23 cellular contexts compared by ENCODE assay signal in the genomic region with DNA sequence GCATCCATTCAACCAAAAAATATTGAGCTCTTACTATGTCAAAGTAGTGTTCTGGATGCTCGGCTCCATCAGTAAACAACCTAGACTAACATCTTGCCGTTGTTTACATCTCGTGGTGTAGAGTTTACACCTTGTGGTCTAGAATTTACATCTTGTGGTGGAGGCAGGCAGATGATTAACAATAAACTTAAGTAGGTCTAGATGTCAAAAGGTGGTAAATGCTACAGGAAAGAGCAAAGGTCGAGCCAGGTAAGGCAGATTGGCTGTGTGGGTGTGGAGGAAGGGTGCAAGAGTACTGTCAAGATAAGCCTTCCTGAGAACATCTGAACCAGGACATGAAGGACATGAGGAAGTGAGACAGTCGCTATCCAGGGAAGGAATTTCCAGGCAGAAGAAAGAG.
"Had no signal": no experiment of that assay in that cellular context is flagged by ENCODE, and none has a peak within 500 bp of the region (broad histone marks: within the 10 kb centered on the region; RNA-seq: fewer than 3 reads in every experiment).

No MANE protein-coding gene starts in this region.

- H3K4me1 ChIP-seq: colonic mucosa, neural progenitor cell, right atrium auricular region, sigmoid colon, suprapubic skin had no signal

- H3K27ac Mint-ChIP-seq: endodermal cell; mesothelial cell of epicardium; natural killer cell treated with Interleukin-12 subunit alpha and Interleukin-12 subunit beta and Interleukin-15 and Interleukin-18, amount 100 ng/mL, for 72 hours; neural progenitor cell; stimulated activated effector memory CD8-positive, alpha-beta T cell treated with anti-CD3 and anti-CD28 coated beads, Interleukin-12 subunit alpha, Interleukin-12 subunit beta, amount 100 ng/mL, for 72 hours; type B pancreatic cell had no signal

- ATAC-seq: left lobe of liver; natural killer cell treated with Interleukin-12 subunit alpha and Interleukin-12 subunit beta and Interleukin-15 and Interleukin-18, amount 100 ng/mL, for 72 hours; stimulated activated effector memory CD8-positive, alpha-beta T cell treated with anti-CD3 and anti-CD28 coated beads, Interleukin-12 subunit alpha, Interleukin-12 subunit beta, amount 100 ng/mL, for 72 hours; stimulated activated naive CD8-positive, alpha-beta T cell treated with anti-CD3 and anti-CD28 coated beads, Interleukin-15, Interleukin-2, amounts not matched to agents 100 U/mL and 50 U/mL, for 24 hours had no signal

- H3K4me2 ChIP-seq: neural progenitor cell had no signal

- H3K27me3 ChIP-seq: colonic mucosa, neural progenitor cell, ovary, right atrium auricular region, suprapubic skin, thyroid gland had no signal

- H3K36me3 ChIP-seq: colonic mucosa, neural progenitor cell, ovary, right atrium auricular region, sigmoid colon, suprapubic skin, thyroid gland had no signal

- H3K4me3 ChIP-seq: colonic mucosa, neural progenitor cell, ovary, right atrium auricular region, sigmoid colon, skin epidermis, suprapubic skin, thyroid gland had no signal

- H2AFZ ChIP-seq: neural progenitor cell had no signal

- H3K9ac ChIP-seq: neural progenitor cell had no signal

- DNase-seq: colonic mucosa; dermis blood vessel endothelial cell; endodermal cell; foreskin melanocyte; head of caudate nucleus; hippocampal formation; kidney glomerular epithelial cell; nucleus accumbens; ovary; sigmoid colon; stimulated activated CD4-positive, alpha-beta T cell treated with anti-CD3 and anti-CD28 coated beads, Interleukin-2, amount 100 ng/mL, for 48 hours; stimulated activated CD8-positive, alpha-beta memory T cell treated with anti-CD3 and anti-CD28 coated beads, Interleukin-4, amount 100 ng/mL, for 48 hours; stimulated activated naive CD8-positive, alpha-beta T cell treated with anti-CD3 and anti-CD28 coated beads, Interleukin-15, Interleukin-2, amounts not matched to agents 100 U/mL and 50 U/mL, for 24 hours; thyroid gland had no signal

- H3K9me3 ChIP-seq: colonic mucosa, ovary, right atrium auricular region, sigmoid colon, suprapubic skin, thyroid gland had no signal

- H3K27ac ChIP-seq: colonic mucosa, neural progenitor cell, ovary, right atrium auricular region, sigmoid colon, skin epidermis, suprapubic skin, thyroid gland had no signal

- H3K36me3 Mint-ChIP-seq: mesothelial cell of epicardium; neural progenitor cell; stimulated activated effector memory CD8-positive, alpha-beta T cell treated with anti-CD3 and anti-CD28 coated beads, Interleukin-12 subunit alpha, Interleukin-12 subunit beta, amount 100 ng/mL, for 72 hours; type B pancreatic cell had no signal
